9 cellular contexts compared by ENCODE assay signal in the genomic region with DNA sequence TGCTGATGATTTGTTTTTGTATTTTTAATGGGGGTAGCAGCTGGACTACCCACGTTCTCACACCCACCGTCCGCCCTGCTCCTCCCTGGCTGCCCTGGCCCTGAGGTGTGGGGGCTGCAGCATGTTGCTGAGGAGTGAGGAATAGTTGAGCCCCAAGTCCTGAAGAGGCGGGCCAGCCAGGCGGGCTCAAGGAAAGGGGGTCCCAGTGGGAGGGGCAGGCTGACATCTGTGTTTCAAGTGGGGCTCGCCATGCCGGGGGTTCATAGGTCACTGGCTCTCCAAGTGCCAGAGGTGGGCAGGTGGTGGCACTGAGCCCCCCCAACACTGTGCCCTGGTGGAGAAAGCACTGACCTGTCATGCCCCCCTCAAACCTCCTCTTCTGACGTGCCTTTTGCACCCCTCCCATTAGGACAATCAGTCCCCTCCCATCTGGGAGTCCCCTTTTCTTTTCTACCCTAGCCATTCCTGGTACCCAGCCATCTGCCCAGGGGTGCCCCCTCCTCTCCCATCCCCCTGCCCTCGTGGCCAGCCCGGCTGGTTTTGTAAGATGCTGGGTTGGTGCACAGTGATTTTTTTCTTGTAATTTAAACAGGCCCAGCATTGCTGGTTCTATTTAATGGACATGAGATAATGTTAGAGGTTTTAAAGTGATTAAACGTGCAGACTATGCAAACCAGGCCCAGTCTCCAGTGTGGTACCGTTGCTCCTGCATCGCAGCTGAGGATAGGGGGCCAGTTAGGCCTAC. TPM values are rescaled to one million over a fixed set of nuclear protein-coding genes. Genes with fewer than 3 reads are reported as not detected.
DNase-seq lines count a peak whose midpoint lies in the region; ATAC-seq, FAIRE-seq and TF ChIP-seq lines count a peak whose summit lies in the region.
"Had no signal": no experiment of that assay in that cellular context is flagged by ENCODE, and none has a peak within 500 bp of the region (broad histone marks: within the 10 kb centered on the region; RNA-seq: fewer than 3 reads in every experiment).

No MANE protein-coding gene starts in this region.

- no peak overlapping the region for H2AFZ ChIP-seq in HepG2 (ENCODE audit: low read length)

- H3K36me3 ChIP-seq in HUES48 (ENCODE audit: control insufficient read depth, insufficient read depth, low read length) (peaks cover 32% of the 10 kb centered on the region), HepG2 (replicated peaks in 1 of 2; ENCODE audit: control insufficient read depth in 1 of 2, insufficient read depth in 2 of 2, low read length in 2 of 2) (peaks cover 6 to 17% of the 10 kb centered on the region in 2 experiments; a peak in 3 of 5 replicates), spleen (peaks cover 8 to 74% (median 54%) of the 10 kb centered on the region in 6 donors)

- BruUV-seq in HepG2 (replicated peaks; lab: Mats Ljungman, UMichigan) = no TSS peak

- in situ Hi-C loops in HepG2 (cut with HindIII; ENCODE audit: extremely low pct_ligation_motif_present, low pct_unique_long_range_greater_than_20kb) = no loop called here

- no peak overlapping the region for H3K9ac ChIP-seq in HUES48 (ENCODE audit: low read depth, low read length)
- no peak overlapping the region for H3K9ac ChIP-seq in HepG2 (ENCODE audit: insufficient read depth, low read depth, low read length)

- no peaks in the 10 kb centered on the region for H3K27me3 Mint-ChIP-seq in activated T-helper 2 cell treated with anti-CD3 and anti-CD28 coated beads, Interferon-gamma antibody, Interleukin-2, Interleukin-4, amounts not matched to agents 10 μg/mL and 5 μg/mL and 100 μg/mL, durations not matched to agents 14 hours and 24 hours and 36 hours (ENCODE audit: low read depth)

- H4K20me1 ChIP-seq in HepG2 (ENCODE audit: insufficient read depth, low read length) = 0 out of 2 replicates have a peak, but pooled peaks cover 5% of the 10 kb centered on the region

- no peak for TF ChIP-seq EP300 in HepG2 (IDR thresholded peaks at IDR 0.05; ENCODE audit: low read depth in 2 of 2, low read length in 2 of 2)
- no peak for TF ChIP-seq EP300 in HepG2 (CRISPR knock-in tag; IDR thresholded peaks at IDR 0.05; ENCODE audit: borderline replicate concordance)

- H3K4me2 ChIP-seq in HepG2 (ENCODE audit: low read depth, low read length) = peak overlapping the region; percentile 72

- no peak for TF ChIP-seq POLR2A in HepG2 (IDR thresholded peaks at IDR 0.05; ENCODE audit: insufficient read depth in 1 of 2, low read depth in 2 of 2, low read length in 2 of 2)
- TF ChIP-seq POLR2A in spleen (IDR thresholded peaks at IDR 0.05) = no peak

- no peak for ATAC-seq in HepG2

- FAIRE-seq in HepG2 (lab: Jason Lieb, UNC) (no peak), HTR-8/SVneo (lab: Jason Lieb, UNC) (no peak)

- H3K9me3 Mint-ChIP-seq in activated T-helper 2 cell treated with anti-CD3 and anti-CD28 coated beads, Interferon-gamma antibody, Interleukin-2, Interleukin-4, amounts not matched to agents 10 μg/mL and 5 μg/mL and 100 μg/mL, durations not matched to agents 14 hours and 24 hours and 36 hours = no peaks in the 10 kb centered on the region

- CTCF ChIA-PET in HepG2 (lab: Yijun Ruan, JAX; ENCODE audit: low intra/inter-chr PET ratio, low total read pairs) = no interaction called here
- CTCF ChIA-PET in GM10248 (lab: Yijun Ruan, JAX) = interaction anchor here (0.8 to 4.5 kb wide), 3 partner anchors 50 to 564 kb away, joined by 3 to 68 read pairs (median 39); a partner anchor contains a TSS

- H3K4me3 ChIP-seq in HUES48 (ENCODE audit: low read depth, low read length) = no peak overlapping the region
- no peak overlapping the region for H3K4me3 ChIP-seq in HepG2 (replicated peaks in 1 of 3; ENCODE audit: insufficient read depth in 1 of 3, low read depth in 2 of 3, low read length in 3 of 3)
- H3K4me3 ChIP-seq in spleen = peak overlapping the region in 1 of 8 donors; percentile 80

- POLR2A ChIA-PET in HepG2 (lab: Yijun Ruan, JAX) (interaction anchor here (0.7 to 5.1 kb wide), 7 partner anchors 9 to 217 kb away, joined by 3 to 52 read pairs (median 7); a partner anchor contains a TSS), GM10248 (lab: Yijun Ruan, JAX) (no interaction called here)

- peak overlapping the region; percentile 40 for H3K27ac Mint-ChIP-seq in activated T-helper 2 cell treated with anti-CD3 and anti-CD28 coated beads, Interferon-gamma antibody, Interleukin-2, Interleukin-4, amounts not matched to agents 10 μg/mL and 5 μg/mL and 100 μg/mL, durations not matched to agents 14 hours and 24 hours and 36 hours

- WGBS in HepG2 (ENCODE audit: low lambda C conversion rate) = 82% methylated on average over 11 of the region's 13 CpGs
- WGBS in spleen, 5 donors = 65 to 82% (median 72%) methylated on average over 12 to 13 of the region's 13 CpGs

- intact Hi-C loops in activated T-helper 2 cell treated with anti-CD3 and anti-CD28 coated beads, Interferon-gamma antibody, Interleukin-2, Interleukin-4, amounts not matched to agents 10 μg/mL and 5 μg/mL and 100 μg/mL, durations not matched to agents 14 hours and 24 hours and 36 hours (cut with micrococcal nuclease) = no loop called here
- intact Hi-C loops in HepG2 (cut with micrococcal nuclease; ENCODE audit: unreplicated experiment) = no loop called here
- intact Hi-C loops in spleen (cut with DNase I; ENCODE audit: low total_unique reads) = loop anchor here (10.0 kb wide), 1 partner anchor 48 kb away; no protein-coding TSS in a partner anchor

- H3K9me3 ChIP-seq in HUES48 (ENCODE audit: control insufficient read depth, insufficient read depth, low read length) (no peaks in the 10 kb centered on the region), HepG2 (ENCODE audit: low read length) (no peaks in the 10 kb centered on the region), spleen (no peaks in the 10 kb centered on the region)

- DNase-seq in activated T-helper 2 cell treated with anti-CD3 and anti-CD28 coated beads, Interferon-gamma antibody, Interleukin-2, Interleukin-4, amounts not matched to agents 10 μg/mL and 5 μg/mL and 100 μg/mL, durations not matched to agents 14 hours and 24 hours and 36 hours (ENCODE audit: low spot score) = no peak
- DNase-seq in HepG2 (ENCODE audit: low spot score) (no peak), spleen (peak; percentile 73), GM10248 (ENCODE audit: extremely low spot score) (no peak), HTR-8/SVneo (ENCODE audit: insufficient read length, low spot score) (no peak), DMS114 treated with DMSO at 0.1 percent for 48 hours (lab: John Stamatoyannopoulos, UW; ENCODE audit: unreplicated experiment) (no peak)
- DNase-seq in stimulated activated CD4-positive, alpha-beta T cell treated with anti-CD3 and anti-CD28 coated beads, Interleukin-4, amount 100 ng/mL, for 4 hours = no peak
- DNase-seq: stimulated activated CD4-positive, alpha-beta T cell treated with anti-CD3 and anti-CD28 coated beads, Interleukin-4, amount 100 ng/mL, for 1 hour had no signal

- H3K4me1 ChIP-seq in HUES48 (ENCODE audit: control insufficient read depth, insufficient read depth, low read length) (peaks cover 18% of the 10 kb centered on the region), HepG2 (ENCODE audit: insufficient read depth, low read length) (peaks cover 36% of the 10 kb centered on the region), spleen (peaks cover 20 to 58% (median 53%) of the 10 kb centered on the region in 6 donors)

- TF ChIP-seq CTCF in HepG2 (CRISPR knock-in tag; IDR thresholded peaks at IDR 0.05) (no peak), spleen (IDR thresholded peaks at IDR 0.05 in 8 of 11, conservative IDR thresholded peaks at IDR 0.05 in 3 of 11) (no peak), GM10248 (IDR thresholded peaks at IDR 0.05; ENCODE audit: control extremely low read depth, extremely low read depth, low read depth, missing control alignments) (no peak)

- peak overlapping the region; percentile 44 for H3K27ac ChIP-seq in HUES48 (ENCODE audit: low read depth, low read length)
- no peak overlapping the region for H3K27ac ChIP-seq in HepG2 (ENCODE audit: extremely low read length, insufficient read depth, low read length)
- peak overlapping the region; percentile 64 to 98 (median 96) for H3K27ac ChIP-seq in spleen

- no peaks in the 10 kb centered on the region for H3K79me2 ChIP-seq in HepG2 (ENCODE audit: insufficient read depth, low read length)

- no peak for TF ChIP-seq RAD21 in HepG2 (CRISPR knock-in tag; IDR thresholded peaks at IDR 0.05)

- peaks cover 32% of the 10 kb centered on the region for H3K4me1 Mint-ChIP-seq in activated T-helper 2 cell treated with anti-CD3 and anti-CD28 coated beads, Interferon-gamma antibody, Interleukin-2, Interleukin-4, amounts not matched to agents 10 μg/mL and 5 μg/mL and 100 μg/mL, durations not matched to agents 14 hours and 24 hours and 36 hours (ENCODE audit: low read depth)

- peaks cover 75% of the 10 kb centered on the region for H3K36me3 Mint-ChIP-seq in activated T-helper 2 cell treated with anti-CD3 and anti-CD28 coated beads, Interferon-gamma antibody, Interleukin-2, Interleukin-4, amounts not matched to agents 10 μg/mL and 5 μg/mL and 100 μg/mL, durations not matched to agents 14 hours and 24 hours and 36 hours (ENCODE audit: low read depth)

- no peak overlapping the region for H3K4me3 Mint-ChIP-seq in activated T-helper 2 cell treated with anti-CD3 and anti-CD28 coated beads, Interferon-gamma antibody, Interleukin-2, Interleukin-4, amounts not matched to agents 10 μg/mL and 5 μg/mL and 100 μg/mL, durations not matched to agents 14 hours and 24 hours and 36 hours (ENCODE audit: low read depth)

- no peaks in the 10 kb centered on the region for H3K27me3 ChIP-seq in HUES48 (ENCODE audit: control insufficient read depth, insufficient read depth, low read length)
- H3K27me3 ChIP-seq in HepG2 (ENCODE audit: control insufficient read depth in 1 of 2, insufficient read depth in 2 of 2, low read length in 2 of 2) = no peaks in the 10 kb centered on the region
- H3K27me3 ChIP-seq in spleen (replicated peaks in 1 of 7) = peaks cover 0 to 7% (median 0%) of the 10 kb centered on the region in 7 donors

RNA-seq across cellular contexts. Expression of a gene that starts 1.4 kb away (rescaled TPM):
- 51.9 and 55.8 TPM in 2 replicates for total RNA-seq in activated T-helper 2 cell treated with anti-CD3 and anti-CD28 coated beads, Interferon-gamma antibody, Interleukin-2, Interleukin-4, amounts not matched to agents 10 μg/mL and 5 μg/mL and 100 μg/mL, durations not matched to agents 14 hours and 24 hours and 36 hours
- total RNA-seq in HepG2 (2016; rRNA removed; fragmentation: Illumina TruSeq; extraction: Trizol) (8.5 and 9.5 TPM in 2 replicates), spleen (100 to 1,000 TPM; 150 to 369 (median 272) TPM)
- 3.0 and 3.5 TPM in 2 replicates for total RNA-seq in HepG2 (2016; cell fraction: cytosol; rRNA removed; fragmentation: Illumina TruSeq; extraction: Trizol; ENCODE audit: low read depth)
- 9.6 TPM in 2 replicates for total RNA-seq in HepG2 (2016; cell fraction: insoluble cytoplasmic fraction; rRNA removed; fragmentation: Illumina TruSeq; extraction: Trizol)
- 3.8 and 4.7 TPM in 2 replicates for total RNA-seq in HepG2 (2016; cell fraction: membrane; rRNA removed; fragmentation: Illumina TruSeq; extraction: Trizol)
- 5.2 and 5.4 TPM in 2 replicates for total RNA-seq in HepG2 (2016; cell fraction: nucleus; rRNA removed; fragmentation: Illumina TruSeq; extraction: Trizol)
- polyA plus RNA-seq in HepG2 (2011; rRNA removed) (4.0 and 4.3 TPM in 2 replicates), spleen (100 to 1,000 TPM in 1 of 3 donors, 10 to 100 TPM in 2; 39.5 to 176 (median 89.2) TPM)
- 2.8 and 5.7 TPM in 2 replicates for polyA plus RNA-seq in HepG2 (2011; cell fraction: cytosol; rRNA removed)
- 13.7 and 22.6 TPM in 2 replicates for polyA plus RNA-seq in HepG2 (2011; cell fraction: nucleus; rRNA removed)
- 1.3 and 1.7 TPM in 2 replicates for polyA plus RNA-seq in HepG2 (2012)
- polyA plus RNA-seq in HepG2 (2016; cell fraction: cytosol; fragmentation: Illumina TruSeq; extraction: Trizol; ENCODE audit: low read depth) = 3.0 TPM in 2 replicates
- 6.1 and 6.9 TPM in 2 replicates for polyA plus RNA-seq in HepG2 (2016; cell fraction: insoluble cytoplasmic fraction; fragmentation: Illumina TruSeq; extraction: Trizol; ENCODE audit: low read depth)
- polyA plus RNA-seq in HepG2 (2016; cell fraction: membrane; fragmentation: Illumina TruSeq; extraction: Trizol; ENCODE audit: low read depth) = 2.4 TPM in 2 replicates
- polyA plus RNA-seq in HepG2 (2016; cell fraction: nucleus; fragmentation: Illumina TruSeq; extraction: Trizol; ENCODE audit: insufficient read depth, low read depth) = 8.5 and 10.3 TPM in 2 replicates
- 0.37 and 5.3 TPM in 2 replicates for polyA minus RNA-seq in HepG2 (2011; rRNA and poly(A)+ RNA removed; ENCODE audit: low replicate concordance)
- polyA minus RNA-seq in HepG2 (2011; cell fraction: cytosol; rRNA and poly(A)+ RNA removed) = 1.7 and 1.8 TPM in 2 replicates
- 5.1 and 6.2 TPM in 2 replicates for polyA minus RNA-seq in HepG2 (2011; cell fraction: nucleus; rRNA and poly(A)+ RNA removed)

RNA-seq across cellular contexts. Expression of a gene that starts 14.6 kb away (rescaled TPM):
- 564 and 570 TPM in 2 replicates for total RNA-seq in activated T-helper 2 cell treated with anti-CD3 and anti-CD28 coated beads, Interferon-gamma antibody, Interleukin-2, Interleukin-4, amounts not matched to agents 10 μg/mL and 5 μg/mL and 100 μg/mL, durations not matched to agents 14 hours and 24 hours and 36 hours
- 13.9 and 17.4 TPM in 2 replicates for total RNA-seq in HepG2 (2016; rRNA removed; fragmentation: Illumina TruSeq; extraction: Trizol)
- total RNA-seq in HepG2 (2016; cell fraction: cytosol; rRNA removed; fragmentation: Illumina TruSeq; extraction: Trizol; ENCODE audit: low read depth) = 4.7 and 4.8 TPM in 2 replicates
- total RNA-seq in HepG2 (2016; cell fraction: insoluble cytoplasmic fraction; rRNA removed; fragmentation: Illumina TruSeq; extraction: Trizol) = 10.1 and 18.5 TPM in 2 replicates
- 20.5 and 21.4 TPM in 2 replicates for total RNA-seq in HepG2 (2016; cell fraction: membrane; rRNA removed; fragmentation: Illumina TruSeq; extraction: Trizol)
- total RNA-seq in HepG2 (2016; cell fraction: nucleus; rRNA removed; fragmentation: Illumina TruSeq; extraction: Trizol) = 17.5 and 19.5 TPM in 2 replicates
- polyA plus RNA-seq in HepG2 (2011; rRNA removed) = 15.2 and 17.3 TPM in 2 replicates
- 12.0 and 18.4 TPM in 2 replicates for polyA plus RNA-seq in HepG2 (2011; cell fraction: cytosol; rRNA removed)
- polyA plus RNA-seq in HepG2 (2011; cell fraction: nucleus; rRNA removed) = 17.2 and 23.0 TPM in 2 replicates
- 4.4 and 15.3 TPM in 2 replicates for polyA plus RNA-seq in HepG2 (2012)
- polyA plus RNA-seq in HepG2 (2016; cell fraction: cytosol; fragmentation: Illumina TruSeq; extraction: Trizol; ENCODE audit: low read depth) = 6.3 and 6.4 TPM in 2 replicates
- polyA plus RNA-seq in HepG2 (2016; cell fraction: insoluble cytoplasmic fraction; fragmentation: Illumina TruSeq; extraction: Trizol; ENCODE audit: low read depth) = 14.6 and 21.4 TPM in 2 replicates
- polyA plus RNA-seq in HepG2 (2016; cell fraction: membrane; fragmentation: Illumina TruSeq; extraction: Trizol; ENCODE audit: low read depth) = 19.0 and 20.4 TPM in 2 replicates
- 32.9 and 35.2 TPM in 2 replicates for polyA plus RNA-seq in HepG2 (2016; cell fraction: nucleus; fragmentation: Illumina TruSeq; extraction: Trizol; ENCODE audit: insufficient read depth, low read depth)
- polyA minus RNA-seq in HepG2 (2011; rRNA and poly(A)+ RNA removed; ENCODE audit: low replicate concordance) = 33.9 and 45.0 TPM in 2 replicates
- polyA minus RNA-seq in HepG2 (2011; cell fraction: cytosol; rRNA and poly(A)+ RNA removed) = 15.8 and 17.1 TPM in 2 replicates
- 6.1 and 8.6 TPM in 2 replicates for polyA minus RNA-seq in HepG2 (2011; cell fraction: nucleus; rRNA and poly(A)+ RNA removed)
- 100 to 1,000 TPM in 2 of 7 donors, 10 to 100 TPM in 5; 62.0 to 139 (median 86.8) TPM for total RNA-seq in spleen
- polyA plus RNA-seq in spleen = 10 to 100 TPM in 2 of 3 donors, 1 to 10 TPM in 1; 10.0 to 33.3 (median 10.9) TPM

RNA-seq across cellular contexts. Expression of a gene that starts 20.1 kb away (rescaled TPM):
- total RNA-seq in activated T-helper 2 cell treated with anti-CD3 and anti-CD28 coated beads, Interferon-gamma antibody, Interleukin-2, Interleukin-4, amounts not matched to agents 10 μg/mL and 5 μg/mL and 100 μg/mL, durations not matched to agents 14 hours and 24 hours and 36 hours = 200 and 201 TPM in 2 replicates
- total RNA-seq in HepG2 (2016; rRNA removed; fragmentation: Illumina TruSeq; extraction: Trizol) (6.7 and 17.5 TPM in 2 replicates), spleen (100 to 1,000 TPM; 105 to 167 (median 120) TPM)
- 8.9 and 9.3 TPM in 2 replicates for total RNA-seq in HepG2 (2016; cell fraction: cytosol; rRNA removed; fragmentation: Illumina TruSeq; extraction: Trizol; ENCODE audit: low read depth)
- total RNA-seq in HepG2 (2016; cell fraction: insoluble cytoplasmic fraction; rRNA removed; fragmentation: Illumina TruSeq; extraction: Trizol) = 5.6 and 21.4 TPM in 2 replicates
- 9.6 and 10.0 TPM in 2 replicates for total RNA-seq in HepG2 (2016; cell fraction: membrane; rRNA removed; fragmentation: Illumina TruSeq; extraction: Trizol)
- total RNA-seq in HepG2 (2016; cell fraction: nucleus; rRNA removed; fragmentation: Illumina TruSeq; extraction: Trizol) = 31.3 and 36.5 TPM in 2 replicates
- polyA plus RNA-seq in HepG2 (2011; rRNA removed) (43.8 and 51.5 TPM in 2 replicates), spleen (10 to 100 TPM; 13.7 to 46.1 (median 24.0) TPM)
- 18.4 and 29.4 TPM in 2 replicates for polyA plus RNA-seq in HepG2 (2011; cell fraction: cytosol; rRNA removed)
- polyA plus RNA-seq in HepG2 (2011; cell fraction: nucleus; rRNA removed) = 296 and 398 TPM in 2 replicates
- 13.2 and 18.7 TPM in 2 replicates for polyA plus RNA-seq in HepG2 (2012)
- polyA plus RNA-seq in HepG2 (2016; cell fraction: cytosol; fragmentation: Illumina TruSeq; extraction: Trizol; ENCODE audit: low read depth) = 1.5 and 2.3 TPM in 2 replicates
- 7.9 and 9.3 TPM in 2 replicates for polyA plus RNA-seq in HepG2 (2016; cell fraction: insoluble cytoplasmic fraction; fragmentation: Illumina TruSeq; extraction: Trizol; ENCODE audit: low read depth)
- polyA plus RNA-seq in HepG2 (2016; cell fraction: membrane; fragmentation: Illumina TruSeq; extraction: Trizol; ENCODE audit: low read depth) = 5.8 and 8.8 TPM in 2 replicates
- 117 and 126 TPM in 2 replicates for polyA plus RNA-seq in HepG2 (2016; cell fraction: nucleus; fragmentation: Illumina TruSeq; extraction: Trizol; ENCODE audit: insufficient read depth, low read depth)
- polyA minus RNA-seq in HepG2 (2011; rRNA and poly(A)+ RNA removed; ENCODE audit: low replicate concordance) = 46.3 and 58.9 TPM in 2 replicates
- 16.2 and 16.4 TPM in 2 replicates for polyA minus RNA-seq in HepG2 (2011; cell fraction: cytosol; rRNA and poly(A)+ RNA removed)
- 38.2 and 38.5 TPM in 2 replicates for polyA minus RNA-seq in HepG2 (2011; cell fraction: nucleus; rRNA and poly(A)+ RNA removed)

RNA-seq across cellular contexts. Expression of a gene that starts 49.4 kb away (rescaled TPM):
- total RNA-seq in activated T-helper 2 cell treated with anti-CD3 and anti-CD28 coated beads, Interferon-gamma antibody, Interleukin-2, Interleukin-4, amounts not matched to agents 10 μg/mL and 5 μg/mL and 100 μg/mL, durations not matched to agents 14 hours and 24 hours and 36 hours = 38.6 and 43.0 TPM in 2 replicates
- total RNA-seq in HepG2 (2016; rRNA removed; fragmentation: Illumina TruSeq; extraction: Trizol) (28.3 and 30.0 TPM in 2 replicates), spleen (10 to 100 TPM; 12.8 to 25.9 (median 18.0) TPM)
- total RNA-seq in HepG2 (2016; cell fraction: cytosol; rRNA removed; fragmentation: Illumina TruSeq; extraction: Trizol; ENCODE audit: low read depth) = 9.5 and 9.9 TPM in 2 replicates
- total RNA-seq in HepG2 (2016; cell fraction: insoluble cytoplasmic fraction; rRNA removed; fragmentation: Illumina TruSeq; extraction: Trizol) = 29.5 and 31.1 TPM in 2 replicates
- total RNA-seq in HepG2 (2016; cell fraction: membrane; rRNA removed; fragmentation: Illumina TruSeq; extraction: Trizol) = 19.0 and 21.4 TPM in 2 replicates
- 14.9 and 16.3 TPM in 2 replicates for total RNA-seq in HepG2 (2016; cell fraction: nucleus; rRNA removed; fragmentation: Illumina TruSeq; extraction: Trizol)
- polyA plus RNA-seq in HepG2 (2011; rRNA removed) (18.7 and 21.7 TPM in 2 replicates), spleen (10 to 100 TPM; 23.9 to 34.5 (median 31.0) TPM)
- 21.7 and 23.0 TPM in 2 replicates for polyA plus RNA-seq in HepG2 (2011; cell fraction: cytosol; rRNA removed)
- polyA plus RNA-seq in HepG2 (2011; cell fraction: nucleus; rRNA removed) = 18.2 and 23.4 TPM in 2 replicates
- 12.4 and 14.3 TPM in 2 replicates for polyA plus RNA-seq in HepG2 (2012)
- 15.3 and 16.8 TPM in 2 replicates for polyA plus RNA-seq in HepG2 (2016; cell fraction: cytosol; fragmentation: Illumina TruSeq; extraction: Trizol; ENCODE audit: low read depth)
- 32.6 and 35.8 TPM in 2 replicates for polyA plus RNA-seq in HepG2 (2016; cell fraction: insoluble cytoplasmic fraction; fragmentation: Illumina TruSeq; extraction: Trizol; ENCODE audit: low read depth)
- 20.1 and 22.5 TPM in 2 replicates for polyA plus RNA-seq in HepG2 (2016; cell fraction: membrane; fragmentation: Illumina TruSeq; extraction: Trizol; ENCODE audit: low read depth)
- 23.2 and 27.0 TPM in 2 replicates for polyA plus RNA-seq in HepG2 (2016; cell fraction: nucleus; fragmentation: Illumina TruSeq; extraction: Trizol; ENCODE audit: insufficient read depth, low read depth)
- 12.2 and 28.5 TPM in 2 replicates for polyA minus RNA-seq in HepG2 (2011; rRNA and poly(A)+ RNA removed; ENCODE audit: low replicate concordance)
- polyA minus RNA-seq in HepG2 (2011; cell fraction: cytosol; rRNA and poly(A)+ RNA removed) = 8.2 and 8.6 TPM in 2 replicates
- polyA minus RNA-seq in HepG2 (2011; cell fraction: nucleus; rRNA and poly(A)+ RNA removed) = 13.3 and 14.7 TPM in 2 replicates

RNA-seq across cellular contexts. Expression of a gene that starts 52.1 kb away (rescaled TPM):
- 74.1 and 75.7 TPM in 2 replicates for total RNA-seq in activated T-helper 2 cell treated with anti-CD3 and anti-CD28 coated beads, Interferon-gamma antibody, Interleukin-2, Interleukin-4, amounts not matched to agents 10 μg/mL and 5 μg/mL and 100 μg/mL, durations not matched to agents 14 hours and 24 hours and 36 hours
- total RNA-seq in HepG2 (2016; rRNA removed; fragmentation: Illumina TruSeq; extraction: Trizol) (39.2 and 39.7 TPM in 2 replicates), spleen (10 to 100 TPM; 32.8 to 59.5 (median 42.6) TPM)
- 7.4 and 8.3 TPM in 2 replicates for total RNA-seq in HepG2 (2016; cell fraction: cytosol; rRNA removed; fragmentation: Illumina TruSeq; extraction: Trizol; ENCODE audit: low read depth)
- 37.2 and 42.0 TPM in 2 replicates for total RNA-seq in HepG2 (2016; cell fraction: insoluble cytoplasmic fraction; rRNA removed; fragmentation: Illumina TruSeq; extraction: Trizol)
- total RNA-seq in HepG2 (2016; cell fraction: membrane; rRNA removed; fragmentation: Illumina TruSeq; extraction: Trizol) = 10.7 and 11.5 TPM in 2 replicates
- 29.9 and 30.4 TPM in 2 replicates for total RNA-seq in HepG2 (2016; cell fraction: nucleus; rRNA removed; fragmentation: Illumina TruSeq; extraction: Trizol)
- polyA plus RNA-seq in HepG2 (2011; rRNA removed) (33.8 and 39.6 TPM in 2 replicates), spleen (10 to 100 TPM; 32.2 to 43.6 (median 32.8) TPM)
- polyA plus RNA-seq in HepG2 (2011; cell fraction: cytosol; rRNA removed) = 28.5 and 36.4 TPM in 2 replicates
- 128 and 143 TPM in 2 replicates for polyA plus RNA-seq in HepG2 (2011; cell fraction: nucleus; rRNA removed)
- polyA plus RNA-seq in HepG2 (2012) = 23.6 and 29.6 TPM in 2 replicates
- polyA plus RNA-seq in HepG2 (2016; cell fraction: cytosol; fragmentation: Illumina TruSeq; extraction: Trizol; ENCODE audit: low read depth) = 3.2 and 3.8 TPM in 2 replicates
- 31.6 and 37.2 TPM in 2 replicates for polyA plus RNA-seq in HepG2 (2016; cell fraction: insoluble cytoplasmic fraction; fragmentation: Illumina TruSeq; extraction: Trizol; ENCODE audit: low read depth)
- 6.4 and 8.0 TPM in 2 replicates for polyA plus RNA-seq in HepG2 (2016; cell fraction: membrane; fragmentation: Illumina TruSeq; extraction: Trizol; ENCODE audit: low read depth)
- polyA plus RNA-seq in HepG2 (2016; cell fraction: nucleus; fragmentation: Illumina TruSeq; extraction: Trizol; ENCODE audit: insufficient read depth, low read depth) = 52.0 and 53.3 TPM in 2 replicates
- polyA minus RNA-seq in HepG2 (2011; rRNA and poly(A)+ RNA removed; ENCODE audit: low replicate concordance) = 77.7 and 119 TPM in 2 replicates
- 23.5 and 25.8 TPM in 2 replicates for polyA minus RNA-seq in HepG2 (2011; cell fraction: cytosol; rRNA and poly(A)+ RNA removed)
- polyA minus RNA-seq in HepG2 (2011; cell fraction: nucleus; rRNA and poly(A)+ RNA removed) = 37.1 and 48.0 TPM in 2 replicates
